ENCODE assay signal across 20 cellular contexts in genomic region chr20:23640873-23641667, GRCh38. TPM values are rescaled to one million over a fixed set of nuclear protein-coding genes. Genes with fewer than 3 reads are reported as not detected.
"Had no signal": no experiment of that assay in that cellular context is flagged by ENCODE, and none has a peak within 500 bp of the region (broad histone marks: within the 10 kb centered on the region; RNA-seq: fewer than 3 reads in every experiment).

No MANE protein-coding gene starts in this region.

- H3K9me3 ChIP-seq: breast epithelium, left lung, pancreas, thyroid gland had no signal

- FAIRE-seq: endometrium, pancreas, small intestine, urothelium cell line had no signal

- H3K4me3 ChIP-seq: breast epithelium, dorsolateral prefrontal cortex, left lung, neural progenitor cell, pancreas, thyroid gland had no signal

- H3K27me3 ChIP-seq: breast epithelium, pancreas, thyroid gland had no signal

- H3K9ac ChIP-seq: neural progenitor cell had no signal

- H3K27ac ChIP-seq: breast epithelium, left lung, neural progenitor cell, pancreas had no signal

- DNase-seq: activated CD4-positive, alpha-beta T cell treated with anti-CD3 and anti-CD28 coated beads, Interleukin-2, amount 50 U/mL, for 48 hours; activated CD4-positive, CD25-positive, alpha-beta regulatory T cell treated with anti-CD3 and anti-CD28 coated beads, Interleukin-2, amount 50 U/mL, for 72 hours; activated CD8-positive, alpha-beta memory T cell treated with anti-CD3 and anti-CD28 coated beads, Interleukin-2, amount 10 ng/mL, durations not matched to agents 7 days and 5 days; activated gamma-delta T cell; activated naive CD8-positive, alpha-beta T cell treated with anti-CD3 and anti-CD28 coated beads, Interleukin-2, amount 10 ng/mL, durations not matched to agents 7 days and 5 days; activated T-cell treated with anti-CD3 and anti-CD28 coated beads, Interleukin-2, amount 50 U/mL, for 24 hours; aorta; dorsolateral prefrontal cortex; left lung; pancreas; retina; small intestine; thyroid gland had no signal

- H3K36me3 ChIP-seq: breast epithelium, left lung, neural progenitor cell, pancreas, thyroid gland had no signal

- ATAC-seq: activated CD8-positive, alpha-beta memory T cell treated with anti-CD3 and anti-CD28 coated beads, Interleukin-2, amount 10 ng/mL, durations not matched to agents 7 days and 5 days; esophagus mucosa; left lung; pancreas had no signal

RNA-seq across cellular contexts. Expression of gene CST9, which starts 35.4 kb away (rescaled TPM):
- total RNA-seq: activated CD8-positive, alpha-beta memory T cell treated with anti-CD3 and anti-CD28 coated beads, Interleukin-2, amount 10 ng/mL, durations not matched to agents 7 days and 5 days; activated naive CD8-positive, alpha-beta T cell treated with anti-CD3 and anti-CD28 coated beads, Interleukin-2, amount 10 ng/mL, durations not matched to agents 7 days and 5 days; aorta; cerebellum; esophagus mucosa; fibroblast of villous mesenchyme; left lung; pancreas; thyroid gland had no signal
- polyA plus RNA-seq: aorta, pancreas, small intestine had no signal

RNA-seq across cellular contexts. Expression of gene CST4, which starts 47.8 kb away (rescaled TPM):
- total RNA-seq: activated CD8-positive, alpha-beta memory T cell treated with anti-CD3 and anti-CD28 coated beads, Interleukin-2, amount 10 ng/mL, durations not matched to agents 7 days and 5 days; activated naive CD8-positive, alpha-beta T cell treated with anti-CD3 and anti-CD28 coated beads, Interleukin-2, amount 10 ng/mL, durations not matched to agents 7 days and 5 days; aorta; breast epithelium; cerebellum; dorsolateral prefrontal cortex; esophagus mucosa; fibroblast of villous mesenchyme; left lung; pancreas had no signal
- polyA plus RNA-seq: aorta, pancreas, small intestine had no signal
